Comparison of ENCODE assay signal across 1 cellular context in genomic region chr17:44221072-44221861, GRCh38.
TF ChIP-seq lines count a peak whose summit lies in the region.

No MANE protein-coding gene starts in this region.

TF ChIP-seq in SK-N-SH, 30 proteins besides CTCF, POLR2A, EP300 and RAD21 (continued from another document):
- TF ChIP-seq REST (IDR thresholded peaks at IDR 0.05; ENCODE audit: low read depth, low read length), result no peak
- TF ChIP-seq MAX (IDR thresholded peaks at IDR 0.05; ENCODE audit: low read depth), result 0 out of 2 replicates have a peak, but pooled peaks have one; percentile 9
- no peak for TF ChIP-seq RXRA (IDR thresholded peaks at IDR 0.05; ENCODE audit: borderline replicate concordance, low read depth)
- TF ChIP-seq GATA2 (CRISPR knock-in tag; IDR thresholded peaks at IDR 0.05), result no peak
- TF ChIP-seq USF1 (IDR thresholded peaks at IDR 0.05; ENCODE audit: borderline replicate concordance, low read depth), result no peak
- no peak for TF ChIP-seq EZH2phosphoT487 (IDR thresholded peaks at IDR 0.05; ENCODE audit: borderline replicate concordance, low read depth)
- TF ChIP-seq POLR2AphosphoS5 (IDR thresholded peaks at IDR 0.05; ENCODE audit: low read depth, low read length), result 0 out of 2 replicates have a peak, but pooled peaks have one; percentile 9
- TF ChIP-seq NFIC (IDR thresholded peaks at IDR 0.05; ENCODE audit: borderline replicate concordance), result no peak; the same call in 1 of the 2 replicates
- no peak for TF ChIP-seq ZBTB33 (IDR thresholded peaks at IDR 0.05; ENCODE audit: borderline replicate concordance, low read depth)
